In genomic region chr16:68022278-68022727, GRCh38 we compare ENCODE assay signal across 8 cellular contexts. TPM values are rescaled to one million over a fixed set of nuclear protein-coding genes. Genes with fewer than 3 reads are reported as not detected.
A peak's percentile ranks its signal among the peaks of the same experiment; 100 is the strongest.
DNase-seq lines count a peak whose midpoint lies in the region; ATAC-seq and TF ChIP-seq lines count a peak whose summit lies in the region.

No MANE protein-coding gene starts in this region.

- peaks cover 21% of the 10 kb centered on the region for H3K4me1 Mint-ChIP-seq in activated T-helper 1 cell treated with anti-CD3 and anti-CD28 coated beads, Interleukin-12 subunit alpha, Interleukin-12 subunit beta, Interleukin-2, Interleukin-4 antibody, amounts not matched to agents 30 ng/mL and 10 ng/mL and 1 ng/mL, durations not matched to agents 14 hours and 24 hours and 36 hours (ENCODE audit: low read depth)

- TF ChIP-seq CTCF in BJ (IDR thresholded peaks at IDR 0.05; ENCODE audit: insufficient read depth, low read depth, low read length) (no peak), GM13976 (IDR thresholded peaks at IDR 0.05; ENCODE audit: borderline replicate concordance, control extremely low read depth, extremely low read depth, insufficient read depth, missing control alignments) (no peak)

- peaks cover 6% of the 10 kb centered on the region for H3K4me1 ChIP-seq in iPS-15b (ENCODE audit: control insufficient read depth, insufficient read depth, low read length)

- CTCF ChIA-PET in BJ (lab: Yijun Ruan, JAX), result interaction anchor here (0.9 to 3.0 kb wide), 7 partner anchors 11 to 350 kb away, joined by 3 to 19 read pairs (median 3); no protein-coding TSS in a partner anchor

- H3K27me3 Mint-ChIP-seq in activated T-helper 1 cell treated with anti-CD3 and anti-CD28 coated beads, Interleukin-12 subunit alpha, Interleukin-12 subunit beta, Interleukin-2, Interleukin-4 antibody, amounts not matched to agents 30 ng/mL and 10 ng/mL and 1 ng/mL, durations not matched to agents 14 hours and 24 hours and 36 hours (ENCODE audit: insufficient read depth), result no peaks in the 10 kb centered on the region

- intact Hi-C loops in activated T-helper 1 cell treated with anti-CD3 and anti-CD28 coated beads, Interleukin-12 subunit alpha, Interleukin-12 subunit beta, Interleukin-2, Interleukin-4 antibody, amounts not matched to agents 30 ng/mL and 10 ng/mL and 1 ng/mL, durations not matched to agents 14 hours and 24 hours and 36 hours (cut with micrococcal nuclease), result no loop called here

- no peaks in the 10 kb centered on the region for H3K9me3 ChIP-seq in iPS-15b (ENCODE audit: control insufficient read depth, insufficient read depth, low read length)

- H3K36me3 ChIP-seq in BJ (ENCODE audit: control insufficient read depth, insufficient read depth, low read length), result peaks cover 1% of the 10 kb centered on the region; the same call in 1 of the 2 replicates
- H3K36me3 ChIP-seq in iPS-15b (ENCODE audit: control insufficient read depth, insufficient read depth, low read length), result peaks cover 3% of the 10 kb centered on the region

- H3K9me3 Mint-ChIP-seq in activated T-helper 1 cell treated with anti-CD3 and anti-CD28 coated beads, Interleukin-12 subunit alpha, Interleukin-12 subunit beta, Interleukin-2, Interleukin-4 antibody, amounts not matched to agents 30 ng/mL and 10 ng/mL and 1 ng/mL, durations not matched to agents 14 hours and 24 hours and 36 hours, result no peaks in the 10 kb centered on the region

- ATAC-seq in HG02763 (IDR thresholded peaks at IDR 0.05; ENCODE audit: unreplicated experiment) (peak; percentile 13), HG02840 (IDR thresholded peaks at IDR 0.05; ENCODE audit: low FRiP score, unreplicated experiment) (no peak)
- peak; percentile 19 for ATAC-seq in stimulated activated naive CD8-positive, alpha-beta T cell treated with anti-CD3 and anti-CD28 coated beads, Interleukin-15, Interleukin-2, amounts not matched to agents 100 U/mL and 50 U/mL, for 24 hours

- H3K36me3 Mint-ChIP-seq in activated T-helper 1 cell treated with anti-CD3 and anti-CD28 coated beads, Interleukin-12 subunit alpha, Interleukin-12 subunit beta, Interleukin-2, Interleukin-4 antibody, amounts not matched to agents 30 ng/mL and 10 ng/mL and 1 ng/mL, durations not matched to agents 14 hours and 24 hours and 36 hours (ENCODE audit: low read depth), result peaks cover 26% of the 10 kb centered on the region

- POLR2A ChIA-PET in BJ (lab: Charles Lee), result no interaction called here

- DNase-seq in BJ (ENCODE audit: low read depth), result no peak
- DNase-seq in activated T-helper 1 cell treated with anti-CD3 and anti-CD28 coated beads, Interleukin-12 subunit alpha, Interleukin-12 subunit beta, Interleukin-2, Interleukin-4 antibody, amounts not matched to agents 30 ng/mL and 10 ng/mL and 1 ng/mL, durations not matched to agents 14 hours and 24 hours and 36 hours (ENCODE audit: low spot score), result no peak
- no peak for DNase-seq in stimulated activated naive CD8-positive, alpha-beta T cell treated with anti-CD3 and anti-CD28 coated beads, Interleukin-15, Interleukin-2, amounts not matched to agents 100 U/mL and 50 U/mL, for 24 hours
- no peak for DNase-seq in GM13976 (ENCODE audit: low spot score)
- DNase-seq in NCI-H345 treated with DMSO at 0.1 percent for 48 hours (lab: John Stamatoyannopoulos, UW; ENCODE audit: unreplicated experiment), result no peak

- peak overlapping the region; percentile 100 for H3K4me3 Mint-ChIP-seq in activated T-helper 1 cell treated with anti-CD3 and anti-CD28 coated beads, Interleukin-12 subunit alpha, Interleukin-12 subunit beta, Interleukin-2, Interleukin-4 antibody, amounts not matched to agents 30 ng/mL and 10 ng/mL and 1 ng/mL, durations not matched to agents 14 hours and 24 hours and 36 hours

- H3K27ac Mint-ChIP-seq in activated T-helper 1 cell treated with anti-CD3 and anti-CD28 coated beads, Interleukin-12 subunit alpha, Interleukin-12 subunit beta, Interleukin-2, Interleukin-4 antibody, amounts not matched to agents 30 ng/mL and 10 ng/mL and 1 ng/mL, durations not matched to agents 14 hours and 24 hours and 36 hours, result peak overlapping the region; percentile 96

- peak overlapping the region; percentile 70 for H3K4me3 ChIP-seq in BJ (ENCODE audit: low read depth, low read length)
- H3K4me3 ChIP-seq in iPS-15b (ENCODE audit: low read depth, low read length), result peak overlapping the region; percentile 100

- in situ Hi-C loops in GM13976 (cut with MboI; ENCODE audit: low sequenced_read_pairs, unreplicated experiment), result no loop called here

- peak overlapping the region; percentile 96 for H3K9ac ChIP-seq in iPS-15b (ENCODE audit: low read depth, low read length)

- H3K27me3 ChIP-seq in BJ (ENCODE audit: control insufficient read depth, insufficient read depth, low read length), result no peaks in the 10 kb centered on the region
- no peaks in the 10 kb centered on the region for H3K27me3 ChIP-seq in iPS-15b (ENCODE audit: control insufficient read depth, insufficient read depth, low read length)

RNA-seq across cellular contexts. Expression of gene DDX28, which starts 0.7 kb away (rescaled TPM):
- polyA plus RNA-seq in BJ (2011; rRNA removed), result 8.1 and 10.1 TPM in 2 replicates
- 5.9 and 8.0 TPM in 2 replicates for polyA minus RNA-seq in BJ (2011; rRNA and poly(A)+ RNA removed)
- 28.2 and 28.4 TPM in 2 replicates for total RNA-seq in activated T-helper 1 cell treated with anti-CD3 and anti-CD28 coated beads, Interleukin-12 subunit alpha, Interleukin-12 subunit beta, Interleukin-2, Interleukin-4 antibody, amounts not matched to agents 30 ng/mL and 10 ng/mL and 1 ng/mL, durations not matched to agents 14 hours and 24 hours and 36 hours

RNA-seq across cellular contexts. Expression of gene DUS2, which starts 0.8 kb away (rescaled TPM):
- 12.9 and 18.3 TPM in 2 replicates for polyA plus RNA-seq in BJ (2011; rRNA removed)
- 10.8 and 17.8 TPM in 2 replicates for polyA minus RNA-seq in BJ (2011; rRNA and poly(A)+ RNA removed)
- total RNA-seq in activated T-helper 1 cell treated with anti-CD3 and anti-CD28 coated beads, Interleukin-12 subunit alpha, Interleukin-12 subunit beta, Interleukin-2, Interleukin-4 antibody, amounts not matched to agents 30 ng/mL and 10 ng/mL and 1 ng/mL, durations not matched to agents 14 hours and 24 hours and 36 hours, result 34.7 and 37.2 TPM in 2 replicates

RNA-seq across cellular contexts. Expression of gene DPEP2NB, which starts 6.6 kb away (rescaled TPM):
- not detected in 2 replicates for polyA plus RNA-seq in BJ (2011; rRNA removed)
- polyA minus RNA-seq in BJ (2011; rRNA and poly(A)+ RNA removed), result not detected in 2 replicates
- not detected in 2 replicates for total RNA-seq in activated T-helper 1 cell treated with anti-CD3 and anti-CD28 coated beads, Interleukin-12 subunit alpha, Interleukin-12 subunit beta, Interleukin-2, Interleukin-4 antibody, amounts not matched to agents 30 ng/mL and 10 ng/mL and 1 ng/mL, durations not matched to agents 14 hours and 24 hours and 36 hours

RNA-seq across cellular contexts. Expression of gene DPEP2, which starts 23.0 kb away (rescaled TPM):
- 0.10 and 0.25 TPM in 2 replicates for polyA plus RNA-seq in BJ (2011; rRNA removed)
- polyA minus RNA-seq in BJ (2011; rRNA and poly(A)+ RNA removed), result not detected in 2 replicates
- total RNA-seq in activated T-helper 1 cell treated with anti-CD3 and anti-CD28 coated beads, Interleukin-12 subunit alpha, Interleukin-12 subunit beta, Interleukin-2, Interleukin-4 antibody, amounts not matched to agents 30 ng/mL and 10 ng/mL and 1 ng/mL, durations not matched to agents 14 hours and 24 hours and 36 hours, result 2.4 and 2.6 TPM in 2 replicates

RNA-seq across cellular contexts. Expression of gene DPEP3, which starts 42.0 kb away (rescaled TPM):
- not detected in 2 replicates for polyA plus RNA-seq in BJ (2011; rRNA removed)
- polyA minus RNA-seq in BJ (2011; rRNA and poly(A)+ RNA removed), result not detected in 2 replicates
- total RNA-seq in activated T-helper 1 cell treated with anti-CD3 and anti-CD28 coated beads, Interleukin-12 subunit alpha, Interleukin-12 subunit beta, Interleukin-2, Interleukin-4 antibody, amounts not matched to agents 30 ng/mL and 10 ng/mL and 1 ng/mL, durations not matched to agents 14 hours and 24 hours and 36 hours, result not detected in 2 replicates
